Comparison of ENCODE assay signal across 18 cellular contexts in genomic region chr13:41509996-41510395, GRCh38. TPM values are rescaled to one million over a fixed set of nuclear protein-coding genes. Genes with fewer than 3 reads are reported as not detected.
DNase-seq lines count a peak whose midpoint lies in the region; ATAC-seq and TF ChIP-seq lines count a peak whose summit lies in the region.
"Had no signal": no experiment of that assay in that cellular context is flagged by ENCODE, and none has a peak within 500 bp of the region (broad histone marks: within the 10 kb centered on the region; RNA-seq: fewer than 3 reads in every experiment).

No MANE protein-coding gene starts in this region.

- no peaks in the 10 kb centered on the region for H3K4me1 ChIP-seq in right atrium auricular region
- no peaks in the 10 kb centered on the region for H3K4me1 ChIP-seq in breast epithelium
- H3K4me1 ChIP-seq: HAP-1 had no signal

- no peaks in the 10 kb centered on the region for H3K27me3 ChIP-seq in right atrium auricular region
- no peaks in the 10 kb centered on the region for H3K27me3 ChIP-seq in breast epithelium

- H3K9me3 ChIP-seq in right atrium auricular region (no peaks in the 10 kb centered on the region), breast epithelium (peaks cover 0 to 6% of the 10 kb centered on the region in 2 donors)
- H3K9me3 ChIP-seq: HAP-1 had no signal

- H3K27ac ChIP-seq in right atrium auricular region (no peak overlapping the region), breast epithelium (no peak overlapping the region)

- no peak for ATAC-seq in Right ventricle myocardium superior (ENCODE audit: poor library complexity)
- no peak for ATAC-seq in GM18873 (IDR thresholded peaks at IDR 0.05; ENCODE audit: low FRiP score, unreplicated experiment)

- H3K4me3 ChIP-seq in right atrium auricular region (no peak overlapping the region), breast epithelium (no peak overlapping the region)
- H3K4me3 ChIP-seq: HAP-1 had no signal

- TF ChIP-seq CTCF in right atrium auricular region (IDR thresholded peaks at IDR 0.05) (no peak), breast epithelium (IDR thresholded peaks at IDR 0.05) (no peak)

- peak; percentile 18 for DNase-seq in right atrium auricular region (ENCODE audit: low spot score)
- no peak for DNase-seq in Right ventricle myocardium superior
- peak; percentile 52 for DNase-seq in left kidney (ENCODE audit: low read depth, low spot score)
- DNase-seq in ureter (ENCODE audit: low spot score): peak; percentile 29
- no peak for DNase-seq in breast epithelium (ENCODE audit: low spot score in 2 of 2)
- DNase-seq: C1 segment of cervical spinal cord; Calu3; CD4-positive, alpha-beta memory T cell; COR-L47; DMS53; DMS79 treated with DMSO at 0.1 percent for 48 hours; GF-D8; GOT3; HFFc6 had no signal

- intact Hi-C loops in Right ventricle myocardium superior (cut with DNase I): no loop called here
- intact Hi-C loops in breast epithelium (cut with DNase I; ENCODE audit: low total_unique reads): no loop called here

- no peak for TF ChIP-seq POLR2A in breast epithelium (IDR thresholded peaks at IDR 0.05)

- H3K36me3 ChIP-seq in right atrium auricular region (no peaks in the 10 kb centered on the region), breast epithelium (no peaks in the 10 kb centered on the region)
- H3K36me3 ChIP-seq: HAP-1 had no signal

RNA-seq across cellular contexts. Expression of gene RGCC, which starts 52.6 kb away (rescaled TPM):
- 10 to 100 TPM; 53.9 to 94.8 TPM for total RNA-seq in right atrium auricular region
- 33.2 TPM for total RNA-seq in Right ventricle myocardium superior
- 11.9 TPM for total RNA-seq in ureter
- 100 to 1,000 TPM in 1 of 3 donors, 10 to 100 TPM in 2; 91.8 to 112 (median 95.7) TPM for total RNA-seq in breast epithelium
- total RNA-seq: A172, A673 had no signal

Comparison
In these comparisons a context has a peak if more than half of its experiments do, and no peak if none do; other contexts are left out.
1. DNase-seq: peak in right atrium auricular region (single experiment), left kidney (single experiment) and ureter (single experiment); none in Right ventricle myocardium superior (single experiment) and breast epithelium (0 of 2).